In the genomic region with DNA sequence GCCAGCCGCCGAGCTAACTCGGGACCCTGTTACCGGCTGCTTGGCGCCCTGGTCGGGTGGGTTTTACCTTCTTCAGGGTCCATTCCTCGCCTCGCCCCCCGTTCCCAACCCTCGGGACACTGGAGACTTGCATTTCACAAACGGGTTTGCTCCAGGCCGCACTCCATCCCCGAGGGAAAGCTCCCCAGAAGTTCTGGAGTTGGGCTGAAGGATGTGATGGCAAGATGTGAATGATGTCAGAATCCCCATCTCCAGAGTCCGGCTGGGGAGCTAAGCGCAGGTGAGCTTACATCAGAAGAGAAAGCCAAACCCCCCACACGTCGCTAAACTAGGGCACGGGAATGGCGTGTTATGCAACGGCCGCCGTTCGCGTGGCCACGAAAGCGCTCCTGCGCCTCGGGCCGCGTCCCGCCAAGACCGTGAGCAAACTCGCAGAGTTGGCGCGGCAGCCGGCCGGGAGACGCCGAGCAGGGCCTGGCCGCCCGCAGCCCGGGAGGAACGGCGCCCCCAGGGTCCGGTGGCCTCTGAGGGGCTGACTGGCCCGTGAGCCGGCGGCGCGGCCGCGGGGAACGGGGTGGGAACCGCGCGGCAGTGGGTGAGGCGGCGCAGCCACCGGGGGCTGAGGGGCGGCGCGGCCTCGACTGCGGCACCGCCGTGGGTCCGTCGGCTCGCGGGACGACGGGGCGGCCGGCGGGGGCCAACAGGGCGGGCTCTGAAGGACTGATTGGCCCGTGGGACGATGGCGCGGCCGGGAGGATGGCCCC, we compare ENCODE assay signal across 8 cellular contexts. TPM values are rescaled to one million over a fixed set of nuclear protein-coding genes. Genes with fewer than 3 reads are reported as not detected.
DNase-seq lines count a peak whose midpoint lies in the region; ATAC-seq, FAIRE-seq and TF ChIP-seq lines count a peak whose summit lies in the region.

No MANE protein-coding gene starts in this region.

- H3K36me3 ChIP-seq in bronchial epithelial cell (ENCODE audit: control insufficient read depth, insufficient read depth, low read length) (no peaks in the 10 kb centered on the region), stomach (no peaks in the 10 kb centered on the region)

- CTCF ChIA-PET in CD4-positive, alpha-beta T cell (lab: Charles Lee) = no interaction called here

- TF ChIP-seq POLR2A in stomach (IDR thresholded peaks at IDR 0.05) = no peak

- TF ChIP-seq EP300 in stomach (IDR thresholded peaks at IDR 0.05) = no peak

- ATAC-seq in CD4-positive, alpha-beta T cell (ENCODE audit: poor library complexity) = peak; percentile 37
- ATAC-seq in GM21381 (IDR thresholded peaks at IDR 0.05; ENCODE audit: unreplicated experiment) = peak; percentile 16

- intact Hi-C loops in CD4-positive, alpha-beta T cell (cut with DNase I, micrococcal nuclease) = no loop called here
- intact Hi-C loops in stomach (cut with DNase I; ENCODE audit: low total_unique reads) = loop anchor here (10.0 kb wide), 1 partner anchor 45 kb away; no protein-coding TSS in a partner anchor

- no peak for FAIRE-seq in bronchial epithelial cell (lab: Jason Lieb, UNC)

- peak overlapping the region; percentile 78 for H3K4me3 Mint-ChIP-seq in CD4-positive, alpha-beta T cell

- peaks cover 22 to 56% (median 41%) of the 10 kb centered on the region in 4 donors for H3K4me1 ChIP-seq in stomach

- H3K4me3 ChIP-seq in Jurkat, Clone E6-1 (ENCODE audit: low read length) = peak overlapping the region; percentile 63; the same call in 1 of the 2 replicates
- H3K4me3 ChIP-seq in bronchial epithelial cell (ENCODE audit: low read depth, low read length) (peak overlapping the region; percentile 94), stomach (peak overlapping the region; percentile 72 to 99 (median 81))

- H3K27ac ChIP-seq in CD4-positive, alpha-beta T cell (ENCODE audit: low read depth, low read length) = no peak overlapping the region
- H3K27ac ChIP-seq in stomach = peak overlapping the region; percentile 97 to 100 (median 99)

- WGBS in stomach, 5 donors = 11 to 32% (median 11%) methylated on average over 30 to 81 of the region's 81 CpGs

- no peaks in the 10 kb centered on the region for H3K4me1 Mint-ChIP-seq in CD4-positive, alpha-beta T cell (ENCODE audit: low read depth)

- no peaks in the 10 kb centered on the region for H3K36me3 Mint-ChIP-seq in CD4-positive, alpha-beta T cell (ENCODE audit: low read depth)

- no peaks in the 10 kb centered on the region for H3K9me3 ChIP-seq in CD4-positive, alpha-beta T cell (ENCODE audit: control insufficient read depth, low read length)
- H3K9me3 ChIP-seq in stomach = no peaks in the 10 kb centered on the region

- DNase-seq in CD4-positive, alpha-beta T cell = no peak
- DNase-seq in Jurkat, Clone E6-1 (ENCODE audit: low read depth, low spot score) = no peak
- DNase-seq in bronchial epithelial cell (ENCODE audit: low read depth) = no peak
- DNase-seq in left kidney (ENCODE audit: low read depth, low spot score) = peak; percentile 77
- peak; percentile 52 for DNase-seq in stomach
- no peak for DNase-seq in 8988T
- no peak for DNase-seq in dedifferentiated amniotic fluid mesenchymal stem cell (ENCODE audit: extremely low spot score)

- POLR2A ChIA-PET in CD4-positive, alpha-beta T cell (lab: Charles Lee) = interaction anchor here (0.6 kb wide), 1 partner anchor 115 kb away, joined by 3 read pairs; no protein-coding TSS in a partner anchor

- H3K9me3 Mint-ChIP-seq in CD4-positive, alpha-beta T cell = no peaks in the 10 kb centered on the region

- H3K27me3 Mint-ChIP-seq in CD4-positive, alpha-beta T cell = peaks cover 43% of the 10 kb centered on the region

- no peak for TF ChIP-seq CTCF in CD4-positive, alpha-beta T cell (IDR thresholded peaks at IDR 0.05)
- TF ChIP-seq CTCF in bronchial epithelial cell (IDR thresholded peaks at IDR 0.05; ENCODE audit: insufficient read depth, low read length, severe bottlenecking) (no peak), stomach (IDR thresholded peaks at IDR 0.05) (no peak)

- peaks cover 20% of the 10 kb centered on the region for H3K27me3 ChIP-seq in CD4-positive, alpha-beta T cell (ENCODE audit: control insufficient read depth, insufficient read depth, low read length)
- H3K27me3 ChIP-seq in bronchial epithelial cell (ENCODE audit: control insufficient read depth, insufficient read depth, low read length) (no peaks in the 10 kb centered on the region), stomach (no peaks in the 10 kb centered on the region)

- no peak overlapping the region for H3K27ac Mint-ChIP-seq in CD4-positive, alpha-beta T cell

RNA-seq across cellular contexts. Expression of gene LATS2, which starts 1.1 kb away (rescaled TPM):
- total RNA-seq in CD4-positive, alpha-beta T cell = 1 to 10 TPM; 6.2 to 6.5 TPM
- polyA plus RNA-seq in Jurkat, Clone E6-1 (2012; ENCODE audit: insufficient read depth, insufficient read length) = 2.9 TPM
- total RNA-seq in bronchial epithelial cell (5.3 and 6.9 TPM in 2 replicates), stomach (10 to 100 TPM in 3 of 5 donors, 1 to 10 TPM in 2; 4.7 to 21.4 (median 13.5) TPM)
- polyA plus RNA-seq in stomach = 1 to 10 TPM; 3.4 to 6.7 (median 5.0) TPM

Comparison
In these comparisons a context has a peak if more than half of its experiments do, and no peak if none do; other contexts are left out.
1. DNase-seq: peak in left kidney (single experiment) and stomach (single experiment); none in CD4-positive, alpha-beta T cell (0 of 10), Jurkat, Clone E6-1 (single experiment), bronchial epithelial cell (single experiment), 8988T (single experiment) and dedifferentiated amniotic fluid mesenchymal stem cell (single experiment).
2. Peak in every context shown above with its lines, with median percentiles within 50 percentile points of each other: H3K4me3 ChIP-seq.